ENCODE assay signal across 8 cellular contexts in genomic region chr15:84634228-84634837, GRCh38. TPM values are rescaled to one million over a fixed set of nuclear protein-coding genes. Genes with fewer than 3 reads are reported as not detected.
A peak's percentile ranks its signal among the peaks of the same experiment; 100 is the strongest.
DNase-seq lines count a peak whose midpoint lies in the region; ATAC-seq, FAIRE-seq and TF ChIP-seq lines count a peak whose summit lies in the region.

No MANE protein-coding gene starts in this region.

- H3K4me3 ChIP-seq in foreskin fibroblast (ENCODE audit: low read depth in 1 of 2, low read length in 2 of 2) (peak overlapping the region; percentile 75 to 81), retinal pigment epithelial cell (ENCODE audit: low read length) (peak overlapping the region; percentile 54)

- H3K27ac ChIP-seq in VCaP, result peak overlapping the region; percentile 89

- TF ChIP-seq CTCF in VCaP (conservative IDR thresholded peaks at IDR 0.05) (no peak), foreskin fibroblast (IDR thresholded peaks at IDR 0.05; ENCODE audit: low read depth, low read length) (no peak), retinal pigment epithelial cell (conservative IDR thresholded peaks at IDR 0.05; ENCODE audit: low read depth, low read length) (no peak)

- ATAC-seq in HG03354 (IDR thresholded peaks at IDR 0.05; ENCODE audit: poor library complexity, severe bottlenecking, unreplicated experiment) (no peak), GM19455 (IDR thresholded peaks at IDR 0.05; ENCODE audit: unreplicated experiment) (no peak)

- TF ChIP-seq POLR2A in GM12891 (IDR thresholded peaks at IDR 0.05; ENCODE audit: low read depth, low read length), result no peak

- peak; percentile 45 for FAIRE-seq in GM12891 (lab: Jason Lieb, UNC)

- no peak for DNase-seq in GM12891 (ENCODE audit: insufficient read length, low spot score)
- DNase-seq in foreskin fibroblast, result no peak
- no peak for DNase-seq in retinal pigment epithelial cell (ENCODE audit: low read depth)
- DNase-seq in HuH-7.5 (ENCODE audit: low spot score), result no peak
- DNase-seq in NCI-H146 (lab: John Stamatoyannopoulos, UW), result no peak

TF ChIP-seq in GM12891, 5 proteins besides CTCF, POLR2A, EP300 and RAD21:
- no peak for TF ChIP-seq TAF1 (IDR thresholded peaks at IDR 0.05; ENCODE audit: low read depth, low read length)
- no peak for TF ChIP-seq POLR2AphosphoS5 (IDR thresholded peaks at IDR 0.05; ENCODE audit: low read depth, low read length)

RNA-seq across cellular contexts. Expression of gene WDR73, which starts 19.8 kb away (rescaled TPM):
- 12.5 TPM for polyA plus RNA-seq in GM12891 (2012; ENCODE audit: low read depth, missing spikeins)

RNA-seq across cellular contexts. Expression of gene NMB, which starts 23.7 kb away (rescaled TPM):
- polyA plus RNA-seq in GM12891 (2012; ENCODE audit: low read depth, missing spikeins), result 2.4 TPM

RNA-seq across cellular contexts. Expression of gene ZSCAN2, which starts 33.5 kb away (rescaled TPM):
- polyA plus RNA-seq in GM12891 (2012; ENCODE audit: low read depth, missing spikeins), result 6.0 TPM
